Comparison of ENCODE assay signal across 15 cellular contexts in genomic region chrX:22220941-22221340, GRCh38. TPM values are rescaled to one million over a fixed set of nuclear protein-coding genes. Genes with fewer than 3 reads are reported as not detected.
DNase-seq lines count a peak whose midpoint lies in the region; ATAC-seq and TF ChIP-seq lines count a peak whose summit lies in the region.
"Had no signal": no experiment of that assay in that cellular context is flagged by ENCODE, and none has a peak within 500 bp of the region (broad histone marks: within the 10 kb centered on the region; RNA-seq: fewer than 3 reads in every experiment).

No MANE protein-coding gene starts in this region.

- TF ChIP-seq CTCF in foreskin keratinocyte (conservative IDR thresholded peaks at IDR 0.05), result no peak
- TF ChIP-seq CTCF in right lobe of liver (IDR thresholded peaks at IDR 0.05), result no peak

- peaks cover 0 to 6% (median 0%) of the 10 kb centered on the region in 5 donors for H3K27me3 Mint-ChIP-seq in naive thymus-derived CD4-positive, alpha-beta T cell
- H3K27me3 Mint-ChIP-seq in activated T-cell treated with anti-CD3 and anti-CD28 coated beads, Interleukin-2, amount 50 U/mL, for 72 hours (ENCODE audit: low read depth), result no peaks in the 10 kb centered on the region

- intact Hi-C loops in naive thymus-derived CD4-positive, alpha-beta T cell (cut with micrococcal nuclease), result no loop called here
- intact Hi-C loops in right lobe of liver (cut with DNase I), result no loop called here

- POLR2A ChIA-PET in naive thymus-derived CD4-positive, alpha-beta T cell (lab: Charles Lee), result no interaction called here

- H3K27ac ChIP-seq in foreskin keratinocyte (peak overlapping the region; percentile 69), right lobe of liver (no peak overlapping the region)
- no peak overlapping the region for H3K27ac ChIP-seq in naive thymus-derived CD4-positive, alpha-beta T cell (ENCODE audit: low read depth, low read length)
- H3K27ac ChIP-seq: transverse colon had no signal

- no peak overlapping the region for H3K27ac Mint-ChIP-seq in naive thymus-derived CD4-positive, alpha-beta T cell
- no peak overlapping the region for H3K27ac Mint-ChIP-seq in activated T-cell treated with anti-CD3 and anti-CD28 coated beads, Interleukin-2, amount 50 U/mL, for 72 hours

- no peaks in the 10 kb centered on the region for H3K27me3 ChIP-seq in adipocyte (replicated peaks; ENCODE audit: control insufficient read depth, insufficient read depth, low read length)
- H3K27me3 ChIP-seq in foreskin keratinocyte, result no peaks in the 10 kb centered on the region
- no peaks in the 10 kb centered on the region for H3K27me3 ChIP-seq in naive thymus-derived CD4-positive, alpha-beta T cell (ENCODE audit: control insufficient read depth in 2 of 2, insufficient read depth in 2 of 2, low read length in 2 of 2)
- no peaks in the 10 kb centered on the region for H3K27me3 ChIP-seq in right lobe of liver
- H3K27me3 ChIP-seq: transverse colon had no signal

- no peak overlapping the region for H3K9ac ChIP-seq in adipocyte (ENCODE audit: low read length)

- CTCF ChIA-PET in naive thymus-derived CD4-positive, alpha-beta T cell (lab: Charles Lee), result no interaction called here

- H3K4me1 Mint-ChIP-seq in naive thymus-derived CD4-positive, alpha-beta T cell, result no peaks in the 10 kb centered on the region
- no peaks in the 10 kb centered on the region for H3K4me1 Mint-ChIP-seq in activated T-cell treated with anti-CD3 and anti-CD28 coated beads, Interleukin-2, amount 50 U/mL, for 72 hours (ENCODE audit: low read depth)

- peak; percentile 28 for DNase-seq in 8988T
- DNase-seq in HK-2 (ENCODE audit: unreplicated experiment), result peak; percentile 27
- DNase-seq in adipocyte (ENCODE audit: low read depth), result peak; percentile 41
- DNase-seq in foreskin keratinocyte, result peak; percentile 77 to 91
- no peak for DNase-seq in globus pallidus (ENCODE audit: low spot score)
- no peak for DNase-seq in naive thymus-derived CD4-positive, alpha-beta T cell
- DNase-seq in activated T-cell treated with anti-CD3 and anti-CD28 coated beads, Interleukin-2, amount 50 U/mL, for 72 hours, result no peak
- no peak for DNase-seq in right lobe of liver
- DNase-seq: activated CD4-positive, alpha-beta T cell treated with anti-CD3 and anti-CD28 coated beads, Interleukin-2, amount 50 U/mL, for 4 hours; DMS79 treated with DMSO at 0.1 percent for 48 hours; glutamatergic neuron; KG1; transverse colon had no signal

- no peak for TF ChIP-seq POLR2A in right lobe of liver (IDR thresholded peaks at IDR 0.05)

- H3K36me3 ChIP-seq in adipocyte (ENCODE audit: control insufficient read depth, insufficient read depth, low read length, severe bottlenecking), result no peaks in the 10 kb centered on the region
- H3K36me3 ChIP-seq in naive thymus-derived CD4-positive, alpha-beta T cell (ENCODE audit: control insufficient read depth in 2 of 3, insufficient read depth in 3 of 3, low read length in 3 of 3), result no peaks in the 10 kb centered on the region
- no peaks in the 10 kb centered on the region for H3K36me3 ChIP-seq in right lobe of liver
- H3K36me3 ChIP-seq: transverse colon had no signal

- peak; percentile 100 for ATAC-seq in foreskin keratinocyte
- no peak for ATAC-seq in naive thymus-derived CD4-positive, alpha-beta T cell
- ATAC-seq in activated T-cell treated with anti-CD3 and anti-CD28 coated beads, Interleukin-2, amount 50 U/mL, for 72 hours (replicated peaks in 1 of 2), result no peak
- ATAC-seq in right lobe of liver, result no peak

- H3K9me3 ChIP-seq in adipocyte (ENCODE audit: control insufficient read depth, low read length) (no peaks in the 10 kb centered on the region), right lobe of liver (no peaks in the 10 kb centered on the region)
- H3K9me3 ChIP-seq in naive thymus-derived CD4-positive, alpha-beta T cell (ENCODE audit: control insufficient read depth in 2 of 3, low read length in 3 of 3), result no peaks in the 10 kb centered on the region
- H3K9me3 ChIP-seq: transverse colon had no signal

- H3K36me3 Mint-ChIP-seq in naive thymus-derived CD4-positive, alpha-beta T cell, result no peaks in the 10 kb centered on the region
- no peaks in the 10 kb centered on the region for H3K36me3 Mint-ChIP-seq in activated T-cell treated with anti-CD3 and anti-CD28 coated beads, Interleukin-2, amount 50 U/mL, for 72 hours (ENCODE audit: insufficient read depth in 2 of 2)

- H3K4me3 ChIP-seq in adipocyte (ENCODE audit: low read length) (no peak overlapping the region), right lobe of liver (no peak overlapping the region)
- no peak overlapping the region for H3K4me3 ChIP-seq in naive thymus-derived CD4-positive, alpha-beta T cell (ENCODE audit: low read length)
- H3K4me3 ChIP-seq: transverse colon had no signal

- WGBS in right lobe of liver (ENCODE audit: insufficient coverage, low coverage, low lambda C conversion rate, missing lambda C conversion rate), result 57% methylated on average over 2 of the region's 2 CpGs

- no peaks in the 10 kb centered on the region for H3K9me3 Mint-ChIP-seq in naive thymus-derived CD4-positive, alpha-beta T cell
- no peaks in the 10 kb centered on the region for H3K9me3 Mint-ChIP-seq in activated T-cell treated with anti-CD3 and anti-CD28 coated beads, Interleukin-2, amount 50 U/mL, for 72 hours

- no peak overlapping the region for H3K4me3 Mint-ChIP-seq in naive thymus-derived CD4-positive, alpha-beta T cell
- no peak overlapping the region for H3K4me3 Mint-ChIP-seq in activated T-cell treated with anti-CD3 and anti-CD28 coated beads, Interleukin-2, amount 50 U/mL, for 72 hours

- H3K4me1 ChIP-seq in adipocyte (ENCODE audit: control insufficient read depth, insufficient read depth, low read length) (no peaks in the 10 kb centered on the region), foreskin keratinocyte (peaks cover 12% of the 10 kb centered on the region), right lobe of liver (no peaks in the 10 kb centered on the region)
- H3K4me1 ChIP-seq in naive thymus-derived CD4-positive, alpha-beta T cell (ENCODE audit: control insufficient read depth in 2 of 2, insufficient read depth in 2 of 2, low read length in 2 of 2), result no peaks in the 10 kb centered on the region
- H3K4me1 ChIP-seq: transverse colon had no signal

RNA-seq across cellular contexts. Expression of gene CBLL2, which starts 51.8 kb away (rescaled TPM):
- total RNA-seq in foreskin keratinocyte, result not detected in 2 replicates
- polyA plus RNA-seq in foreskin keratinocyte, result not detected in 2 replicates
- total RNA-seq in naive thymus-derived CD4-positive, alpha-beta T cell, result not detected
- not detected for polyA plus RNA-seq in naive thymus-derived CD4-positive, alpha-beta T cell
- not detected for total RNA-seq in activated T-cell treated with anti-CD3 and anti-CD28 coated beads, Interleukin-2, amount 50 U/mL, for 72 hours
- not detected for total RNA-seq in right lobe of liver
- total RNA-seq: liver; T-helper 2 cell treated with Interferon-gamma antibody and Interleukin-4, amounts not matched to agents 100 ng/mL and 5 ng/mL, for 36 hours; transverse colon had no signal
- polyA plus RNA-seq: liver had no signal

Comparison
In these comparisons a context has a peak if more than half of its experiments do, and no peak if none do; other contexts are left out.
1. DNase-seq: peak in 8988T (single experiment), HK-2 (single experiment), adipocyte (single experiment) and foreskin keratinocyte (2 of 2); none in globus pallidus (single experiment), naive thymus-derived CD4-positive, alpha-beta T cell (0 of 9), activated T-cell treated with anti-CD3 and anti-CD28 coated beads, Interleukin-2, amount 50 U/mL, for 72 hours (0 of 2) and right lobe of liver (0 of 3).